8 cellular contexts compared by ENCODE assay signal in genomic region chr19:17933414-17934129, GRCh38. TPM values are rescaled to one million over a fixed set of nuclear protein-coding genes. Genes with fewer than 3 reads are reported as not detected.
DNase-seq lines count a peak whose midpoint lies in the region; ATAC-seq, FAIRE-seq and TF ChIP-seq lines count a peak whose summit lies in the region.

No MANE protein-coding gene starts in this region.

- no peaks in the 10 kb centered on the region for H3K27me3 Mint-ChIP-seq in CD8-positive, alpha-beta T cell (ENCODE audit: low read depth)
- H3K27me3 Mint-ChIP-seq in dendritic cell treated with granulocyte-macrophage colony-stimulating factor and Interleukin-4, amounts not matched to agents 40 ng/mL and 50 ng/mL, for 4 days, result peaks cover 7% of the 10 kb centered on the region
- no peaks in the 10 kb centered on the region for H3K27me3 Mint-ChIP-seq in natural killer cell (ENCODE audit: low read depth in 2 of 2)

- H3K36me3 ChIP-seq in CD8-positive, alpha-beta T cell (ENCODE audit: insufficient read depth, low read length), result peaks cover 9% of the 10 kb centered on the region

- peak overlapping the region; percentile 95 for H3K27ac Mint-ChIP-seq in CD8-positive, alpha-beta T cell
- H3K27ac Mint-ChIP-seq in dendritic cell treated with granulocyte-macrophage colony-stimulating factor and Interleukin-4, amounts not matched to agents 40 ng/mL and 50 ng/mL, for 4 days, result peak overlapping the region; percentile 89
- peak overlapping the region; percentile 94 to 97 for H3K27ac Mint-ChIP-seq in natural killer cell

- no peak for FAIRE-seq in urothelium cell line (lab: Jason Lieb, UNC)

- H3K27me3 ChIP-seq in CD8-positive, alpha-beta T cell (ENCODE audit: insufficient read depth, low read length), result no peaks in the 10 kb centered on the region

- peaks cover 15% of the 10 kb centered on the region for H3K36me3 Mint-ChIP-seq in CD8-positive, alpha-beta T cell
- H3K36me3 Mint-ChIP-seq in dendritic cell treated with granulocyte-macrophage colony-stimulating factor and Interleukin-4, amounts not matched to agents 40 ng/mL and 50 ng/mL, for 4 days (ENCODE audit: low read depth), result peaks cover 25% of the 10 kb centered on the region
- H3K36me3 Mint-ChIP-seq in natural killer cell, result no peaks in the 10 kb centered on the region

- peaks cover 15% of the 10 kb centered on the region for H3K4me1 ChIP-seq in CD8-positive, alpha-beta T cell (ENCODE audit: insufficient read depth, low read length)

- H3K9me3 ChIP-seq in CD8-positive, alpha-beta T cell (ENCODE audit: low read length), result no peaks in the 10 kb centered on the region

- intact Hi-C loops in CD8-positive, alpha-beta T cell (cut with DNase I, micrococcal nuclease), result loop anchor here (2.0 to 5.0 kb wide), 2 partner anchors 67 to 231 kb away; no protein-coding TSS in a partner anchor
- intact Hi-C loops in dendritic cell treated with granulocyte-macrophage colony-stimulating factor and Interleukin-4, amounts not matched to agents 40 ng/mL and 50 ng/mL, for 4 days (cut with micrococcal nuclease), result no loop called here
- intact Hi-C loops in natural killer cell (cut with micrococcal nuclease) (loop anchor here (2.0 kb wide), 1 partner anchor 67 kb away; no protein-coding TSS in a partner anchor), posterior vena cava (cut with DNase I) (no loop called here)

- DNase-seq in CD8-positive, alpha-beta T cell, result no peak
- DNase-seq in M059J (ENCODE audit: low read depth) (peak; percentile 85), natural killer cell (no peak), urothelium cell line (ENCODE audit: low spot score) (no peak), posterior vena cava (ENCODE audit: low spot score) (no peak)
- DNase-seq in effector CD4-positive, alpha-beta T cell, result no peak
- no peak for DNase-seq in stimulated activated CD4-positive, alpha-beta T cell treated with anti-CD3 and anti-CD28 coated beads, Interleukin-4, amount 100 ng/mL, for 1 hour

- H3K4me3 Mint-ChIP-seq in CD8-positive, alpha-beta T cell, result peak overlapping the region; percentile 92
- peak overlapping the region; percentile 89 for H3K4me3 Mint-ChIP-seq in dendritic cell treated with granulocyte-macrophage colony-stimulating factor and Interleukin-4, amounts not matched to agents 40 ng/mL and 50 ng/mL, for 4 days
- peak overlapping the region; percentile 96 for H3K4me3 Mint-ChIP-seq in natural killer cell

- H3K9me3 Mint-ChIP-seq in CD8-positive, alpha-beta T cell, result no peaks in the 10 kb centered on the region
- no peaks in the 10 kb centered on the region for H3K9me3 Mint-ChIP-seq in dendritic cell treated with granulocyte-macrophage colony-stimulating factor and Interleukin-4, amounts not matched to agents 40 ng/mL and 50 ng/mL, for 4 days
- H3K9me3 Mint-ChIP-seq in natural killer cell, result no peaks in the 10 kb centered on the region

- TF ChIP-seq CTCF in CD8-positive, alpha-beta T cell (IDR thresholded peaks at IDR 0.05), result no peak
- TF ChIP-seq CTCF in natural killer cell (IDR thresholded peaks at IDR 0.05), result no peak

- POLR2A ChIA-PET in CD8-positive, alpha-beta T cell (lab: Charles Lee), result interaction anchor here (0.9 to 5.9 kb wide), 13 partner anchors 13 to 328 kb away, joined by 3 to 125 read pairs (median 5); partner anchors contain the start of genes ARRDC2, RPL18A and SLC5A5

- peak overlapping the region; percentile 75 for H3K27ac ChIP-seq in CD8-positive, alpha-beta T cell (ENCODE audit: low read depth, low read length)

- peak overlapping the region; percentile 76 for H3K4me3 ChIP-seq in CD8-positive, alpha-beta T cell (ENCODE audit: low read depth, low read length)

- CTCF ChIA-PET in CD8-positive, alpha-beta T cell (lab: Charles Lee), result interaction anchor here (0.6 to 28.7 kb wide), 14 partner anchors 11 to 230 kb away, joined by 3 to 510 read pairs (median 8); partner anchors contain the start of genes JAK3, RPL18A and SLC5A5

- H3K4me1 Mint-ChIP-seq in CD8-positive, alpha-beta T cell (ENCODE audit: low read depth), result peaks cover 21% of the 10 kb centered on the region
- H3K4me1 Mint-ChIP-seq in dendritic cell treated with granulocyte-macrophage colony-stimulating factor and Interleukin-4, amounts not matched to agents 40 ng/mL and 50 ng/mL, for 4 days (ENCODE audit: low read depth), result peaks cover 23% of the 10 kb centered on the region
- peaks cover 16 to 17% of the 10 kb centered on the region in 2 donors for H3K4me1 Mint-ChIP-seq in natural killer cell

- ATAC-seq in CD8-positive, alpha-beta T cell, result no peak
- ATAC-seq in natural killer cell, result no peak

RNA-seq across cellular contexts. Expression of gene CCDC124, which starts 0.8 kb away (rescaled TPM):
- 10 to 100 TPM; 29.7 to 35.9 TPM for total RNA-seq in CD8-positive, alpha-beta T cell
- 31.3 and 36.8 TPM in 2 replicates for total RNA-seq in M059J (2014; rRNA removed; shearing (Covaris generic))
- total RNA-seq in natural killer cell (10 to 100 TPM; 32.6 to 37.6 (median 37.4) TPM), posterior vena cava (10 to 100 TPM; 48.5 to 73.0 TPM)

RNA-seq across cellular contexts. Expression of gene KCNN1, which starts 33.3 kb away (rescaled TPM):
- total RNA-seq in CD8-positive, alpha-beta T cell, result not detected
- 0.07 TPM in 1 of 2 replicates, not detected in the other for total RNA-seq in M059J (2014; rRNA removed; shearing (Covaris generic))
- not detected for total RNA-seq in natural killer cell
- total RNA-seq in posterior vena cava, result under 1 TPM in 1 of 2 donors, not detected in 1; 0.33 TPM

Comparison
In these comparisons a context has a peak if more than half of its experiments do, and no peak if none do; other contexts are left out.
1. intact Hi-C loops: an anchor here in CD8-positive, alpha-beta T cell (2.0 to 5.0 kb wide) and natural killer cell (2.0 kb wide); none called in dendritic cell treated with granulocyte-macrophage colony-stimulating factor and Interleukin-4, amounts not matched to agents 40 ng/mL and 50 ng/mL, for 4 days and posterior vena cava.